ENCODE assay signal across 1 cellular context in the genomic region with DNA sequence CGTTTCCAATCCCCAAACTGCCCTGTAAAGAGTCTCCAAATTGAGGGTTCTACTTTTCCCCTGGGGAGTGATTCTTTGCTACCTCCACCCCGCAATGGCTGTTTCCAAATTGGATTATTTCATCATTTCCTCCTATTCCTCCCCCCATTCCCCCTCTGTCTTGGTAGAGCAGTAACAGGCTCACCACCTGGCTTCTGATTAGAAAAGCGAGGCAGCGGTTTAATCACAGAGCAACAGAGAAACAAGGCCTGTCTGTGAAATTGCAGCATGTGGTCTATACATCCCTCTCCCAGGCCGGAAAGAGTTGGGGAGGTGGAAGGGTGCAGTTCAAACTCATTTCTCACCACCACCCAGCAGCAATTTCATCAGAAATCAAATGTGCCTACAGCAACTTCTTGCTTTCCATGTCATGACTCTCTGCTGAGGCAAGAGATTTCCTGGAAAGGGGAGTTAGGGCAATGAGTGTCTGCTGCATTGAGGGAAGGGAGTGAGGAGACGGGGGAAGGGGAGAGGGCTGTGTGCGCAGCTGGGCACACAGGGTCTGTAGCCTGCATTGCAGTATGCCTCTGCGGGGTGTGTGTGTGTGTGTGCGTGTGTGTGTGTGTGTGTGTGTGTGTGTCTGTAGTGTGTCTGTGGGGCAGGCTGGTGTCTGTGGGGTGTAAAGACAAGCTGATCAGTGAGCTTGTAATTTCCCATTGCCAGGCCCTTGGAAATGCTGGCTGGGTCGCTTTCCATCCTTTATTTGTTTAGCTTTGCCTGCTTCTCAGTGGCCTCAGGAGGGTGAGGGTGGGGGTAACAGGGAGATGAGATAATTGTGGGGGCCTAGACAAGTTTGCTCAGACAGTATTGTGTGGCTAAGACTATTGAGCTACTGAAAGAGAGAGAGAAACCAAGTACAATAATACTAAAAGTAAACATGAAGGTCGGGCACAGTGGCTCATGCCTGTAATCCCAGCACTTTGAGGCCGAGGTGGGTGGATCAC.
TF ChIP-seq lines count a peak whose summit lies in the region.

No MANE protein-coding gene starts in this region.

TF ChIP-seq in IMR-90, 13 proteins besides CTCF, POLR2A, EP300 and RAD21 (continued from another document):
- no peak for TF ChIP-seq RFX5 (IDR thresholded peaks at IDR 0.05; ENCODE audit: low read depth, low read length)
- TF ChIP-seq FOS (IDR thresholded peaks at IDR 0.05; ENCODE audit: low read depth, low read length): no peak
